ENCODE assay signal across 9 cellular contexts in the genomic region with DNA sequence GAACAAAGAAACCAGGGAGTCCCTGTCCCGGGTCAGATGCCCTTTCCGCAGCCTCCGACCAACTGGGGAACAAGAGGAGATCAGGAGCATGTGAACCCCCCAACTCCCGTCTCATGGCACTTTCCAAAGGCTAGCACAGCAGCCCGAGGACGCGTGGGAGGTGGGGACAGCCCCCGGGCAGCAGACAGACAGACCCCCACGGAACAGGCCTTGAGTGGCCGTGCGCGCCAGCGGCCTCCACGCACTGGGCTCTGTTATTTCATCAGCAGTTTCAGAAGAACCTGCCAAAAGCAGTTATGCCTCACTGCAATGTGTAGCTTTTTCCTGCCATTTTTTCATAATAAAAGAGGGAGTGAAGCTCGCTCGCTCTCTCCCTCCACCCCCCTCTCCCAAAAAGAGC. TPM values are rescaled to one million over a fixed set of nuclear protein-coding genes. Genes with fewer than 3 reads are reported as not detected.
DNase-seq lines count a peak whose midpoint lies in the region; ATAC-seq, FAIRE-seq and TF ChIP-seq lines count a peak whose summit lies in the region.
"Had no signal": no experiment of that assay in that cellular context is flagged by ENCODE, and none has a peak within 500 bp of the region (broad histone marks: within the 10 kb centered on the region; RNA-seq: fewer than 3 reads in every experiment).

No MANE protein-coding gene starts in this region.

- H3K27me3 Mint-ChIP-seq in activated naive CD4-positive, alpha-beta T cell treated with anti-CD3 and anti-CD28 coated beads, Interleukin-2, amount 10 ng/mL, durations not matched to agents 7 days and 5 days = peaks cover 45% of the 10 kb centered on the region
- H3K27me3 Mint-ChIP-seq in mesothelial cell of epicardium (ENCODE audit: low read depth) = peaks cover 54% of the 10 kb centered on the region

- TF ChIP-seq CTCF in dorsolateral prefrontal cortex (IDR thresholded peaks at IDR 0.05 in 54 of 56, conservative IDR thresholded peaks at IDR 0.05 in 2 of 56; ENCODE audit: low read depth in 1 of 56, partially characterized antibody in 56 of 56) (no peak), mesothelial cell of epicardium (IDR thresholded peaks at IDR 0.05; ENCODE audit: unreplicated experiment) (no peak), upper lobe of right lung (IDR thresholded peaks at IDR 0.05) (no peak)

- no peak overlapping the region for H3K27ac Mint-ChIP-seq in activated naive CD4-positive, alpha-beta T cell treated with anti-CD3 and anti-CD28 coated beads, Interleukin-2, amount 10 ng/mL, durations not matched to agents 7 days and 5 days
- no peak overlapping the region for H3K27ac Mint-ChIP-seq in mesothelial cell of epicardium

- no peaks in the 10 kb centered on the region for H3K36me3 ChIP-seq in upper lobe of right lung

- no peaks in the 10 kb centered on the region for H3K4me1 ChIP-seq in upper lobe of right lung

- intact Hi-C loops in dorsolateral prefrontal cortex (cut with DNase I) = no loop called here
- intact Hi-C loops in upper lobe of right lung (cut with DNase I) = no loop called here

- no peak for ATAC-seq in upper lobe of right lung

- H3K9me3 ChIP-seq in upper lobe of right lung = no peaks in the 10 kb centered on the region

- peaks cover 15% of the 10 kb centered on the region for H3K4me1 Mint-ChIP-seq in activated naive CD4-positive, alpha-beta T cell treated with anti-CD3 and anti-CD28 coated beads, Interleukin-2, amount 10 ng/mL, durations not matched to agents 7 days and 5 days
- H3K4me1 Mint-ChIP-seq in mesothelial cell of epicardium = peaks cover 14% of the 10 kb centered on the region

- CTCF ChIA-PET in activated naive CD4-positive, alpha-beta T cell treated with anti-CD3 and anti-CD28 coated beads, Interleukin-2, amount 10 ng/mL, durations not matched to agents 7 days and 5 days (lab: Charles Lee) = no interaction called here

- H3K4me3 ChIP-seq in dorsolateral prefrontal cortex = peak overlapping the region in 58 of 59 donors; percentile 16 to 70 (median 48)
- peak overlapping the region; percentile 36 for H3K4me3 ChIP-seq in upper lobe of right lung

- FAIRE-seq in urothelium cell line (lab: Jason Lieb, UNC) = no peak

- no peaks in the 10 kb centered on the region for H3K9me3 Mint-ChIP-seq in activated naive CD4-positive, alpha-beta T cell treated with anti-CD3 and anti-CD28 coated beads, Interleukin-2, amount 10 ng/mL, durations not matched to agents 7 days and 5 days
- H3K9me3 Mint-ChIP-seq in mesothelial cell of epicardium = peaks cover 7% of the 10 kb centered on the region

- peak overlapping the region; percentile 59 for H3K4me3 Mint-ChIP-seq in activated naive CD4-positive, alpha-beta T cell treated with anti-CD3 and anti-CD28 coated beads, Interleukin-2, amount 10 ng/mL, durations not matched to agents 7 days and 5 days
- H3K4me3 Mint-ChIP-seq in mesothelial cell of epicardium = peak overlapping the region; percentile 61

- H3K27ac ChIP-seq in dorsolateral prefrontal cortex (no peak overlapping the region), upper lobe of right lung (no peak overlapping the region)

- H3K36me3 Mint-ChIP-seq in activated naive CD4-positive, alpha-beta T cell treated with anti-CD3 and anti-CD28 coated beads, Interleukin-2, amount 10 ng/mL, durations not matched to agents 7 days and 5 days = no peaks in the 10 kb centered on the region
- no peaks in the 10 kb centered on the region for H3K36me3 Mint-ChIP-seq in mesothelial cell of epicardium

- no peak for DNase-seq in activated naive CD4-positive, alpha-beta T cell treated with anti-CD3 and anti-CD28 coated beads, Interleukin-2, amount 10 ng/mL, durations not matched to agents 7 days and 5 days
- no peak for DNase-seq in activated naive CD4-positive, alpha-beta T cell treated with Interleukin-2 at 50 U/mL for 16 hours
- no peak for DNase-seq in dorsolateral prefrontal cortex
- no peak for DNase-seq in mesothelial cell of epicardium (ENCODE audit: low spot score in 2 of 2, unreplicated experiment in 2 of 2)
- DNase-seq in upper lobe of right lung = no peak
- no peak for DNase-seq in urothelium cell line (ENCODE audit: low spot score)
- no peak for DNase-seq in SIG-M5 (lab: John Stamatoyannopoulos, UW)
- DNase-seq in NCI-H187 treated with DMSO at 0.1 percent for 48 hours (lab: John Stamatoyannopoulos, UW) = no peak
- DNase-seq: NCI-H1930 had no signal

- H3K27me3 ChIP-seq in dorsolateral prefrontal cortex (peaks cover 0 to 76% (median 17%) of the 10 kb centered on the region in 45 donors), upper lobe of right lung (no peaks in the 10 kb centered on the region)

RNA-seq across cellular contexts. Expression of a gene that starts 0.3 kb away (rescaled TPM):
- under 1 TPM in 35 of 120 experiments, not detected in 85; 0.25 to 0.79 (median 0.40) TPM for total RNA-seq in dorsolateral prefrontal cortex
- total RNA-seq in mesothelial cell of epicardium = not detected in 3 replicates
- total RNA-seq in upper lobe of right lung = not detected
